In the genomic region with DNA sequence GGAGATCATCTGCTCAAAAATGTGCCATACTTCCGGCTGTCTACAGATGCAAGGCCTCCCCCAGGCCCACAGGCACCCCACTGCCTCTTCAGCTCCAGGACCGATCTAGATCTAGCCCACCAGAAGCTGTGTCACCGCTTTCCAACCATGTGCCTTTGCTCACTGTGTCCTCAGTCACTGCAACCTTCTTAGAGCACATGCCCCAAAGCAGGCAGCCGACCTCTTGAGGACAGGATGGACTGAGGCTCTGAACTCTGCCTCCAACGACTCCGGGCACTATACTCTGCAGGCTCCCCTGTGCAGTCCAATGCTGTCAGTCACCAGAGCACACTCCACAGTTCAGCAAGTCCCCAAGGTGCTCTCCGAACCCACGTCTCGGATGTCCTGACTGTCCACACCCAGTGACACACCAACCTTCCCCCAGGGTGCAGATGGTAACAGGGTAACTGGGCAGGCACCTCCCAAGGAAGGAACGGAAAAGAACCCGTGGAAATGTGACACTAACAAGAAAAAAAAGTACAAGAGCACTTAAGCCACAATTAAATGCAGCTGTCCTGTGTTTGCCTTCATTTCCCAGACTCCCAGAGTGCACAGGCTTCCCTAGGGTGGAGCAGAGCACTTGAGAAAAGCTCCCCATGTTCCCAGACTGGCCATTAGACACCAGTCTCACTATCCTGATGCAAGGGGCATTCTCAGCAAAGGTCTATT, we compare ENCODE assay signal across 8 cellular contexts. TPM values are rescaled to one million over a fixed set of nuclear protein-coding genes. Genes with fewer than 3 reads are reported as not detected.
DNase-seq lines count a peak whose midpoint lies in the region; FAIRE-seq and TF ChIP-seq lines count a peak whose summit lies in the region.

No MANE protein-coding gene starts in this region.

- peaks cover 74% of the 10 kb centered on the region for H3K4me1 Mint-ChIP-seq in osteocyte (ENCODE audit: unreplicated experiment)

- peak overlapping the region; percentile 93 for H3K27ac Mint-ChIP-seq in osteocyte (ENCODE audit: unreplicated experiment)

- peak overlapping the region; percentile 20; the same call in 1 of the 2 replicates for H2BK15ac ChIP-seq in H1 (ENCODE audit: low read length)

- no peak overlapping the region for H2BK120ac ChIP-seq in H1 (replicated peaks; ENCODE audit: low read depth, low read length)

- POLR2A ChIA-PET in H1 (lab: Charles Lee; ENCODE audit: partially characterized antibody) = interaction anchor here (1.0 to 2.2 kb wide), 6 partner anchors 10 to 89 kb away, joined by 3 to 11 read pairs (median 4); no protein-coding TSS in a partner anchor

- no peak overlapping the region for H3K4me3 ChIP-seq in H1 (ENCODE audit: extremely low read depth in 1 of 4, insufficient read depth in 2 of 4, low read depth in 3 of 4, low read length in 4 of 4)

- H3K27ac ChIP-seq in H1 (ENCODE audit: low read depth, low read length) = no peak overlapping the region

- DNase-seq in stimulated activated CD4-positive, alpha-beta T cell treated with anti-CD3 and anti-CD28 coated beads, Interleukin-15, amount 100 ng/mL, for 24 hours = peak; percentile 26
- DNase-seq in stimulated activated CD4-positive, alpha-beta T cell treated with anti-CD3 and anti-CD28 coated beads, Interleukin-12 subunit alpha, Interleukin-12 subunit beta, amount 100 ng/mL, for 4 hours = no peak
- DNase-seq in RPMI8226 = peak; percentile 35
- no peak for DNase-seq in H1 (ENCODE audit: low read depth in 1 of 2, low spot score in 2 of 2)
- DNase-seq in osteocyte (ENCODE audit: extremely low spot score, unreplicated experiment) = no peak
- DNase-seq in GM19238 (ENCODE audit: insufficient read length, low spot score) = no peak
- DNase-seq in iPS-NIHi7 (ENCODE audit: extremely low spot score) = no peak
- DNase-seq in MV-4-11 (lab: John Stamatoyannopoulos, UW) = no peak

- no peak for TF ChIP-seq CTCF in H1 (IDR thresholded peaks at IDR 0.05; ENCODE audit: control extremely low read depth in 1 of 3, insufficient read depth in 1 of 3, low read depth in 1 of 3, low read length in 3 of 3)
- no peak for TF ChIP-seq CTCF in osteocyte (IDR thresholded peaks at IDR 0.05)

- H3K79me2 ChIP-seq in H1 (ENCODE audit: control insufficient read depth in 1 of 2, insufficient read depth in 2 of 2, low read length in 2 of 2) = peaks cover 62 to 90% of the 10 kb centered on the region in 2 experiments

- CTCF ChIA-PET in H1 (lab: Charles Lee; ENCODE audit: partially characterized antibody) = interaction anchor here (0.6 to 2.7 kb wide), 6 partner anchors 14 to 92 kb away, joined by 3 to 15 read pairs (median 6); no protein-coding TSS in a partner anchor

- H4K20me1 ChIP-seq in H1 (replicated peaks in 1 of 2; ENCODE audit: control insufficient read depth in 1 of 2, insufficient read depth in 2 of 2, low read length in 2 of 2) = peaks cover 24 to 25% of the 10 kb centered on the region in 2 experiments

- no peak overlapping the region for H3K56ac ChIP-seq in H1 (replicated peaks; ENCODE audit: insufficient read length, low read depth, low read length)

- no peak overlapping the region for H2AFZ ChIP-seq in H1 (ENCODE audit: low read length)

- no peak for FAIRE-seq in H1 (lab: Jason Lieb, UNC)

- H3K4me3 Mint-ChIP-seq in osteocyte (ENCODE audit: unreplicated experiment) = peak overlapping the region; percentile 64

- TF ChIP-seq POLR2A in H1 (IDR thresholded peaks at IDR 0.05; ENCODE audit: control extremely low read depth in 1 of 2, low read depth in 2 of 2, low read length in 2 of 2) = no peak; a peak in 1 of 3 replicates

- no peaks in the 10 kb centered on the region; a peak in 1 of 8 replicates for H3K36me3 ChIP-seq in H1 (ENCODE audit: control insufficient read depth in 2 of 4, insufficient read depth in 4 of 4, low read length in 3 of 4)

- no peaks in the 10 kb centered on the region for H3K9me3 ChIP-seq in H1 (ENCODE audit: insufficient read depth in 2 of 2, low read depth in 1 of 2, low read length in 1 of 2)

- H3K23ac ChIP-seq in H1 (ENCODE audit: insufficient read length) = no peak overlapping the region

- H3K23me2 ChIP-seq in H1 (ENCODE audit: low read depth, low read length) = no peaks in the 10 kb centered on the region; the same call in 1 of the 2 replicates

- H4K91ac ChIP-seq in H1 (replicated peaks; ENCODE audit: insufficient read length, low read length) = no peak overlapping the region

- H2AK5ac ChIP-seq in H1 (ENCODE audit: low read depth, low read length) = 0 out of 2 replicates have a peak overlapping the region, but pooled peaks have one; percentile 45

- peaks cover 23% of the 10 kb centered on the region for H3K79me1 ChIP-seq in H1 (ENCODE audit: low read depth, low read length)

- no peak for TF ChIP-seq RAD21 in H1 (IDR thresholded peaks at IDR 0.05 in 1 of 2, conservative IDR thresholded peaks at IDR 0.05 in 1 of 2; ENCODE audit: low read depth in 2 of 2, low read length in 2 of 2)

- peak overlapping the region in 1 of 2 experiments; percentile 12; a peak in 1 of 4 replicates for H3K4me2 ChIP-seq in H1 (ENCODE audit: insufficient read depth in 1 of 2, low read depth in 2 of 2, low read length in 2 of 2)

- H3K36me3 Mint-ChIP-seq in osteocyte (ENCODE audit: unreplicated experiment) = peaks cover 19% of the 10 kb centered on the region

- H3K4me1 ChIP-seq in H1 (replicated peaks in 1 of 4; ENCODE audit: control insufficient read depth in 3 of 4, insufficient read depth in 4 of 4, low read length in 3 of 4) = peaks cover 4 to 26% (median 17%) of the 10 kb centered on the region in 4 experiments; a peak in 6 of 7 replicates

- TF ChIP-seq EP300 in H1 (IDR thresholded peaks at IDR 0.05; ENCODE audit: borderline replicate concordance in 1 of 2, low read depth in 2 of 2, low read length in 2 of 2) = no peak

- H3K27me3 Mint-ChIP-seq in osteocyte (ENCODE audit: unreplicated experiment) = no peaks in the 10 kb centered on the region

- no peak overlapping the region; the same call in 1 of the 2 replicates for H2BK12ac ChIP-seq in H1 (ENCODE audit: low read depth, low read length)

- no peak overlapping the region for H3K14ac ChIP-seq in H1 (ENCODE audit: insufficient read length)

- no peak overlapping the region; a peak in 1 of 7 replicates for H3K9ac ChIP-seq in H1 (replicated peaks in 1 of 4; ENCODE audit: extremely low read depth in 1 of 4, low read depth in 3 of 4, low read length in 3 of 4)

- peak overlapping the region; percentile 58 for H4K8ac ChIP-seq in H1 (ENCODE audit: extremely low read depth, insufficient read depth, low read length)

- 84% methylated on average over 11 of the region's 11 CpGs; no CpG with 5 or more reads in 1 of the 2 experiments for WGBS in H1 (ENCODE audit: extremely low coverage in 1 of 2, insufficient coverage in 1 of 2, insufficient read length in 1 of 2, insufficient replicate concordance in 2 of 2, low coverage in 1 of 2, low lambda C conversion rate in 2 of 2, missing lambda C conversion rate in 1 of 2), 2 experiments

- H3K4ac ChIP-seq in H1 (replicated peaks; ENCODE audit: insufficient read length, low read depth, low read length) = peak overlapping the region; percentile 16

- no peak overlapping the region for H4K5ac ChIP-seq in H1 (ENCODE audit: insufficient read length, low read depth, low read length)

- H3K18ac ChIP-seq in H1 (ENCODE audit: extremely low read depth, low read length) = peak overlapping the region; percentile 19; the same call in 1 of the 2 replicates

- no peaks in the 10 kb centered on the region for H3K27me3 ChIP-seq in H1 (replicated peaks in 1 of 4; ENCODE audit: control insufficient read depth in 3 of 4, extremely low read depth in 1 of 4, insufficient read depth in 3 of 4, low read length in 3 of 4)

- H2BK20ac ChIP-seq in H1 (ENCODE audit: low read length) = no peak overlapping the region

- peak overlapping the region; percentile 46; the same call in 1 of the 2 replicates for H2BK5ac ChIP-seq in H1 (ENCODE audit: low read depth, low read length)

- peaks cover 9% of the 10 kb centered on the region for H3K9me3 Mint-ChIP-seq in osteocyte (ENCODE audit: unreplicated experiment)

TF ChIP-seq in H1, 55 proteins besides CTCF, POLR2A, EP300 and RAD21:
- peak; percentile 12; the same call in 1 of the 2 replicates for TF ChIP-seq POLR2AphosphoS5 (IDR thresholded peaks at IDR 0.05; ENCODE audit: low read depth, low read length)
- TF ChIP-seq, protein P1, sequence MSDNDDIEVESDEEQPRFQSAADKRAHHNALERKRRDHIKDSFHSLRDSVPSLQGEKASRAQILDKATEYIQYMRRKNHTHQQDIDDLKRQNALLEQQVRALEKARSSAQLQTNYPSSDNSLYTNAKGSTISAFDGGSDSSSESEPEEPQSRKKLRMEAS (IDR thresholded peaks at IDR 0.05) = peak; percentile 57
- no peak for TF ChIP-seq POU5F1 (IDR thresholded peaks at IDR 0.05; ENCODE audit: low read depth, low read length)
- no peak for TF ChIP-seq KDM1A (IDR thresholded peaks at IDR 0.05; ENCODE audit: borderline replicate concordance, low read length)

RNA-seq across cellular contexts. Expression of a gene that starts 4.8 kb away (rescaled TPM):
- 142 and 143 TPM in 2 replicates for total RNA-seq in H1 (2021; fragmentation: NEBNext Ultra II Directional; extraction: Animal tissue kit (Norgen Biotek cat#: 25700))
- polyA plus RNA-seq in H1 (2011; rRNA removed) = 61.1 and 62.8 TPM in 2 replicates
- polyA plus RNA-seq in H1 (2011; cell fraction: cytosol; rRNA removed) = 59.9 TPM
- 54.6 TPM for polyA plus RNA-seq in H1 (2011; cell fraction: nucleus; rRNA removed)
- 84.4 to 107 TPM (median 87.3 TPM) in 4 replicates for polyA plus RNA-seq in H1 (2012, experiment 1 of 2)
- polyA plus RNA-seq in H1 (2012, experiment 2 of 2) = 100 TPM
- 112 TPM for polyA plus RNA-seq in H1 (2013, experiment 1 of 2)
- 113 TPM for polyA plus RNA-seq in H1 (2013, experiment 2 of 2)
- 32.0 and 40.7 TPM in 2 replicates for polyA minus RNA-seq in H1 (2011; rRNA and poly(A)+ RNA removed)
- 35.3 TPM for polyA minus RNA-seq in H1 (2011; cell fraction: cytosol; rRNA and poly(A)+ RNA removed)
- polyA minus RNA-seq in H1 (2011; cell fraction: nucleus; rRNA and poly(A)+ RNA removed) = 34.1 TPM
- 139 and 142 TPM in 2 replicates for total RNA-seq in osteocyte

Comparison
In these comparisons a context has a peak if more than half of its experiments do, and no peak if none do; other contexts are left out.
1. DNase-seq: peak in stimulated activated CD4-positive, alpha-beta T cell treated with anti-CD3 and anti-CD28 coated beads, Interleukin-15, amount 100 ng/mL, for 24 hours (single experiment) and RPMI8226 (single experiment); none in stimulated activated CD4-positive, alpha-beta T cell treated with anti-CD3 and anti-CD28 coated beads, Interleukin-12 subunit alpha, Interleukin-12 subunit beta, amount 100 ng/mL, for 4 hours (single experiment), H1 (0 of 2), osteocyte (single experiment), GM19238 (single experiment), iPS-NIHi7 (single experiment) and MV-4-11 (single experiment).